Comparison of ENCODE assay signal across 1 cellular context in the genomic region with DNA sequence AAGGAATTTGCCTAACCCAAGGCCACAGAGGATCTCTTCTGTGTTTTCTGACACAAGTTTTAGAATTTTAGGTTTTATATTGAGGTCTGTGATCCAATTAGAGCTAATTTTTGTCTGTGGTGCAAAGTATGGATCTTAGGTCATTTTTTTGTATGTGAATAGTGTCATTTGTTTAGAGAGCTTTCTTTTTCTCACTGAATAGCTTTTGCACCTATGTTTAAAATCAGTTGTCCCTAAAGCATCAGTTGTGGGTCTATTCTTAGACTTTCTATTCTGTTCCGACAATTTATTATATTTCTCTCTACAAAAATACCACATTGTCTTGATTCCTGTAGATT.
TF ChIP-seq lines count a peak whose summit lies in the region.

No MANE protein-coding gene starts in this region.

TF ChIP-seq in HEK293T, 16 proteins besides CTCF, POLR2A, EP300 and RAD21 (continued from another document):
- TF ChIP-seq PKNOX1 (IDR thresholded peaks at IDR 0.05), result no peak
- TF ChIP-seq ELF4 (IDR thresholded peaks at IDR 0.05), result no peak
